Comparison of ENCODE assay signal across 8 cellular contexts in the genomic region with DNA sequence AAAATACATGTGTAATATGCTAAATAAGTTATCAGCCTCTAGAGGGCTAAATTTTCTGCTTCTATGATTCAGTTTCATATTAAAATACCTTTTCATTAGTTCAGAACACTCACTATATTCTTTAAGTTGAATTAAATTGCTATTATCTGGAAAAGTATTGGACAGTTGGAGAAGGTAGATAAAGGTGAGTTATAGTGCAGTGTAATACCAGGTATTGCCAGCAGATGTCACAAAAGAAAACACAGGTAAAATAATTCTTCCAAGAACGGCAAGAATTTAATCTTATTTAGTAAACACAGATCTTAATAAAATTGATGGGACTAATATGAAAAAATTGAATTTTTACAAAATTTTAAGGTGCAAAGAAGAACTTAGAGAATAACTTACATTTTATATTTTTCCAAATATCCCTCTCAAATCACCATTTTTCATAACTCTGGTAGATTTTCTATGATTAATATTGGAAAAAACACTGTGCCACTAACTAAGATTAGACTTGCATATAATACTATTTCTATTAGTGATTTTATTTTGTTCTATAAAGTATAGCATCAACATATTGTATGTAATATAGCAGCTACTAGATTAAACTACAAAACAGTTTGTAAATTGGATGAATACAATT. TPM values are rescaled to one million over a fixed set of nuclear protein-coding genes. Genes with fewer than 3 reads are reported as not detected.
DNase-seq lines count a peak whose midpoint lies in the region; ATAC-seq and TF ChIP-seq lines count a peak whose summit lies in the region.

No MANE protein-coding gene starts in this region.

- intact Hi-C loops in activated CD4-positive, alpha-beta T cell treated with anti-CD3 and anti-CD28 coated beads, Interleukin-2, amount 10 ng/mL, durations not matched to agents 24 days and 14 days (cut with micrococcal nuclease), result loop anchor here (5.0 kb wide), 1 partner anchor 1061 kb away; no protein-coding TSS in a partner anchor

- peaks cover 3% of the 10 kb centered on the region for H3K9me3 Mint-ChIP-seq in chondrocyte (ENCODE audit: low read depth)
- H3K9me3 Mint-ChIP-seq in activated T-helper 17 cell treated with anti-CD3 and anti-CD28 coated beads, Interleukin-2, amount 50 U/mL, for 72 hours, result no peaks in the 10 kb centered on the region
- peaks cover 1 to 39% (median 8%) of the 10 kb centered on the region in 6 donors for H3K9me3 Mint-ChIP-seq in immature natural killer cell
- H3K9me3 Mint-ChIP-seq in activated CD4-positive, alpha-beta T cell treated with anti-CD3 and anti-CD28 coated beads, Interleukin-2, amount 10 ng/mL, durations not matched to agents 24 days and 14 days, result no peaks in the 10 kb centered on the region

- no peaks in the 10 kb centered on the region for H3K36me3 Mint-ChIP-seq in chondrocyte (ENCODE audit: low read depth)
- H3K36me3 Mint-ChIP-seq in activated T-helper 17 cell treated with anti-CD3 and anti-CD28 coated beads, Interleukin-2, amount 50 U/mL, for 72 hours (ENCODE audit: low read depth), result no peaks in the 10 kb centered on the region
- no peaks in the 10 kb centered on the region for H3K36me3 Mint-ChIP-seq in immature natural killer cell
- H3K36me3 Mint-ChIP-seq in activated CD4-positive, alpha-beta T cell treated with anti-CD3 and anti-CD28 coated beads, Interleukin-2, amount 10 ng/mL, durations not matched to agents 24 days and 14 days (ENCODE audit: low read depth), result no peaks in the 10 kb centered on the region

- TF ChIP-seq CTCF in GM12873 (IDR thresholded peaks at IDR 0.05; ENCODE audit: insufficient read depth, low read depth, low read length, missing control alignments), result peak; percentile 60
- peak; percentile 84 for TF ChIP-seq CTCF in chondrocyte (IDR thresholded peaks at IDR 0.05)

- H3K27me3 Mint-ChIP-seq in chondrocyte (ENCODE audit: low read depth) (peaks cover 8% of the 10 kb centered on the region), immature natural killer cell (ENCODE audit: low read depth in 3 of 3) (peaks cover 0 to 2% (median 0%) of the 10 kb centered on the region in 3 donors)
- H3K27me3 Mint-ChIP-seq in activated T-helper 17 cell treated with anti-CD3 and anti-CD28 coated beads, Interleukin-2, amount 50 U/mL, for 72 hours, result peaks cover 8% of the 10 kb centered on the region
- H3K27me3 Mint-ChIP-seq in activated CD4-positive, alpha-beta T cell treated with anti-CD3 and anti-CD28 coated beads, Interleukin-2, amount 10 ng/mL, durations not matched to agents 24 days and 14 days, result peaks cover 4% of the 10 kb centered on the region

- no peak overlapping the region for H3K4me3 Mint-ChIP-seq in chondrocyte (ENCODE audit: unreplicated experiment)
- H3K4me3 Mint-ChIP-seq in activated T-helper 17 cell treated with anti-CD3 and anti-CD28 coated beads, Interleukin-2, amount 50 U/mL, for 72 hours, result no peak overlapping the region
- H3K4me3 Mint-ChIP-seq in immature natural killer cell, result no peak overlapping the region
- no peak overlapping the region for H3K4me3 Mint-ChIP-seq in activated CD4-positive, alpha-beta T cell treated with anti-CD3 and anti-CD28 coated beads, Interleukin-2, amount 10 ng/mL, durations not matched to agents 24 days and 14 days

- DNase-seq in NCI-H146 treated with DMSO at 0.1 percent for 48 hours (lab: John Stamatoyannopoulos, UW; ENCODE audit: unreplicated experiment), result peak; percentile 25
- DNase-seq in chondrocyte (ENCODE audit: low spot score), result no peak
- peak; percentile 31 for DNase-seq in renal cortical epithelial cell (ENCODE audit: low read depth)
- no peak for DNase-seq in immature natural killer cell
- DNase-seq in activated CD4-positive, alpha-beta T cell treated with anti-CD3 and anti-CD28 coated beads, Interleukin-2, amount 10 ng/mL, durations not matched to agents 24 days and 14 days, result no peak

- H3K27ac Mint-ChIP-seq in chondrocyte (ENCODE audit: unreplicated experiment) (no peak overlapping the region), immature natural killer cell (no peak overlapping the region)
- no peak overlapping the region for H3K27ac Mint-ChIP-seq in activated T-helper 17 cell treated with anti-CD3 and anti-CD28 coated beads, Interleukin-2, amount 50 U/mL, for 72 hours
- H3K27ac Mint-ChIP-seq in activated CD4-positive, alpha-beta T cell treated with anti-CD3 and anti-CD28 coated beads, Interleukin-2, amount 10 ng/mL, durations not matched to agents 24 days and 14 days, result no peak overlapping the region

- ATAC-seq in activated T-helper 17 cell treated with anti-CD3 and anti-CD28 coated beads, Interleukin-2, amount 50 U/mL, for 72 hours (replicated peaks), result no peak
- no peak for ATAC-seq in GM18517 (IDR thresholded peaks at IDR 0.05; ENCODE audit: unreplicated experiment)

- H3K4me1 Mint-ChIP-seq in chondrocyte (ENCODE audit: low read depth), result no peaks in the 10 kb centered on the region
- no peaks in the 10 kb centered on the region for H3K4me1 Mint-ChIP-seq in activated T-helper 17 cell treated with anti-CD3 and anti-CD28 coated beads, Interleukin-2, amount 50 U/mL, for 72 hours
- H3K4me1 Mint-ChIP-seq in immature natural killer cell, result no peaks in the 10 kb centered on the region
- no peaks in the 10 kb centered on the region for H3K4me1 Mint-ChIP-seq in activated CD4-positive, alpha-beta T cell treated with anti-CD3 and anti-CD28 coated beads, Interleukin-2, amount 10 ng/mL, durations not matched to agents 24 days and 14 days

RNA-seq across cellular contexts. Expression of a gene that starts 1.7 kb away (rescaled TPM):
- total RNA-seq in chondrocyte, result 0.72 to 1.2 TPM (median 0.72 TPM) in 3 replicates
- 0.69 and 0.89 TPM in 2 replicates for total RNA-seq in renal cortical epithelial cell
- total RNA-seq in activated T-helper 17 cell treated with anti-CD3 and anti-CD28 coated beads, Interleukin-2, amount 50 U/mL, for 72 hours, result not detected
- not detected for polyA plus RNA-seq in immature natural killer cell
- total RNA-seq in activated CD4-positive, alpha-beta T cell treated with anti-CD3 and anti-CD28 coated beads, Interleukin-2, amount 10 ng/mL, durations not matched to agents 24 days and 14 days, result not detected in 2 replicates

Comparison
In these comparisons a context has a peak if more than half of its experiments do, and no peak if none do; other contexts are left out.
1. DNase-seq: peak in NCI-H146 treated with DMSO at 0.1 percent for 48 hours (single experiment) and renal cortical epithelial cell (single experiment); none in chondrocyte (single experiment), immature natural killer cell (0 of 3) and activated CD4-positive, alpha-beta T cell treated with anti-CD3 and anti-CD28 coated beads, Interleukin-2, amount 10 ng/mL, durations not matched to agents 24 days and 14 days (single experiment).